In the genomic region with DNA sequence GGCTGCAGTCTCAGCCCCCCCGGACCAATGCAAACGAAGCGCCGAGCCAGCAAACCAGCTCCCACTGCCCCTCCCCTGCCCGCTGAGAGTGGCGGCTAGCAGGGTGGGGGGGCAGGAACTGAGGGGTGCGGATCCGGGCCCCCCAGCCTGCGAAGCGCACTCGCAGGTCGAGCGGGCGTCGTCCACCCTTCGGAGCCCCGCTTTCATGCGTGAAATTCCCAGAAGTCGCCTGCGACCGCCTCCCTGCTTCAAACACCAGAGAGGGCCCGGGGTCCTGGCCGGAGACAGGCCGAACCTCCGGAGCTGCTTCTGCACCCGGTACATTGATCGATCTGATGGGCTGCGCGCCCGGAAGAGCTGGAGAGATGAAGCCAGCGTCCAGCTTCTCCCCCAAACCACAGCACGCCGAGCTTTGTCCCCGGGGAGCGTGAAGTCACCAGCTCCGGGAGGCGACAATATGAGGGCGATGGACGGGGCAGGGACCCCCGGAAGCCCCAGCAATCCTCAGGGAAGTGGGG, we compare ENCODE assay signal across 8 cellular contexts. TPM values are rescaled to one million over a fixed set of nuclear protein-coding genes. Genes with fewer than 3 reads are reported as not detected.
A peak's percentile ranks its signal among the peaks of the same experiment; 100 is the strongest.
DNase-seq lines count a peak whose midpoint lies in the region; ATAC-seq, FAIRE-seq and TF ChIP-seq lines count a peak whose summit lies in the region.

No MANE protein-coding gene starts in this region.

- H3K9me3 ChIP-seq in RWPE2 (ENCODE audit: severe bottlenecking) (no peaks in the 10 kb centered on the region), adrenal gland (replicated peaks in 1 of 3) (no peaks in the 10 kb centered on the region), prostate gland (no peaks in the 10 kb centered on the region)

- DNase-seq in EH (ENCODE audit: low read depth) (peak; percentile 50), HTR-8/SVneo (ENCODE audit: insufficient read length, low spot score) (peak; percentile 38), RWPE2 (ENCODE audit: low spot score) (peak; percentile 68), adrenal gland (peak; percentile 53 to 80 (median 67)), left ventricle myocardium superior (peak; percentile 74), prostate gland (ENCODE audit: low spot score) (peak; percentile 43)

- H3K4me3 ChIP-seq in RWPE2 (ENCODE audit: severe bottlenecking): peak overlapping the region; percentile 47
- H3K4me3 ChIP-seq in adrenal gland: peak overlapping the region; percentile 5 to 89 (median 64)
- peak overlapping the region; percentile 49 to 59 for H3K4me3 ChIP-seq in prostate gland

- ATAC-seq in RWPE2 (ENCODE audit: low read depth) (peak; percentile 31), left ventricle myocardium superior (peak; percentile 22), HG02870 (IDR thresholded peaks at IDR 0.05; ENCODE audit: unreplicated experiment) (no peak), GM21619 (IDR thresholded peaks at IDR 0.05; ENCODE audit: unreplicated experiment) (no peak)

- FAIRE-seq in HTR-8/SVneo (lab: Jason Lieb, UNC): no peak

- H3K27ac ChIP-seq in RWPE2 (ENCODE audit: poor library complexity, severe bottlenecking): peak overlapping the region; percentile 89
- peak overlapping the region; percentile 43 to 99 (median 88) for H3K27ac ChIP-seq in adrenal gland
- peak overlapping the region; percentile 87 to 90 for H3K27ac ChIP-seq in prostate gland

- intact Hi-C loops in adrenal gland (cut with DNase I) (loop anchor here (5.0 kb wide), 2 partner anchors 51 to 61 kb away; partner anchors contain the start of gene DRG1 (in 1 of the 2)), left ventricle myocardium superior (cut with micrococcal nuclease) (loop anchor here (10.0 kb wide), 1 partner anchor 48 kb away; the partner anchor contains the start of gene DRG1), prostate gland (cut with DNase I) (loop anchor here (2.0 kb wide), 1 partner anchor 52 kb away; the partner anchor contains the start of gene DRG1)

- TF ChIP-seq POLR2A in adrenal gland (IDR thresholded peaks at IDR 0.05) (no peak), prostate gland (IDR thresholded peaks at IDR 0.05) (no peak)

- H3K27me3 ChIP-seq in RWPE2 (ENCODE audit: insufficient read depth, poor library complexity, severe bottlenecking) (no peaks in the 10 kb centered on the region), adrenal gland (no peaks in the 10 kb centered on the region), prostate gland (replicated peaks; ENCODE audit: insufficient read depth) (no peaks in the 10 kb centered on the region)

- H3K4me1 ChIP-seq in RWPE2 (ENCODE audit: insufficient read depth, poor library complexity, severe bottlenecking) (peaks cover 18% of the 10 kb centered on the region), adrenal gland (replicated peaks in 1 of 2) (peaks cover 32 to 36% of the 10 kb centered on the region in 2 donors), prostate gland (replicated peaks) (peaks cover 27% of the 10 kb centered on the region)

- H3K36me3 ChIP-seq in RWPE2 (ENCODE audit: low read depth): peaks cover 32% of the 10 kb centered on the region
- H3K36me3 ChIP-seq in adrenal gland (replicated peaks in 1 of 2): peaks cover 0 to 6% of the 10 kb centered on the region in 2 donors
- H3K36me3 ChIP-seq in prostate gland: no peaks in the 10 kb centered on the region

- WGBS in adrenal gland, 4 donors: 0 to 1% methylated on average over 40 of the region's 40 CpGs; no CpG with 5 or more reads in 2 of the 4 donors
- WGBS in prostate gland: under 1% methylated on average over 34 of the region's 40 CpGs

- TF ChIP-seq CTCF in RWPE2 (IDR thresholded peaks at IDR 0.05; ENCODE audit: poor library complexity, severe bottlenecking) (no peak), adrenal gland (IDR thresholded peaks at IDR 0.05) (no peak), prostate gland (IDR thresholded peaks at IDR 0.05) (no peak)

RNA-seq across cellular contexts. Expression of gene PATZ1, which starts 0.6 kb away (rescaled TPM):
- 10 to 100 TPM; 15.5 to 34.8 (median 28.3) TPM for total RNA-seq in adrenal gland
- polyA plus RNA-seq in adrenal gland: 10 to 100 TPM in 2 of 3 donors, 1 to 10 TPM in 1; 9.2 to 21.8 (median 21.0) TPM
- 11.5 TPM for total RNA-seq in left ventricle myocardium superior
- 10 to 100 TPM; 38.5 to 58.4 TPM for total RNA-seq in prostate gland

RNA-seq across cellular contexts. Expression of gene DRG1, which starts 52.6 kb away (rescaled TPM):
- total RNA-seq in adrenal gland (10 to 100 TPM; 47.2 to 84.6 (median 62.1) TPM), left ventricle myocardium superior (67.4 TPM), prostate gland (10 to 100 TPM; 61.6 to 82.1 TPM)
- polyA plus RNA-seq in adrenal gland: 10 to 100 TPM; 57.4 to 89.0 (median 75.0) TPM

RNA-seq across cellular contexts. Expression of gene PIK3IP1, which starts 54.5 kb away (rescaled TPM):
- total RNA-seq in adrenal gland (100 to 1,000 TPM in 3 of 8 donors, 10 to 100 TPM in 5; 13.7 to 161 (median 80.6) TPM), left ventricle myocardium superior (15.3 TPM), prostate gland (100 to 1,000 TPM in 1 of 2 donors, 10 to 100 TPM in 1; 25.6 to 124 TPM)
- polyA plus RNA-seq in adrenal gland: 10 to 100 TPM; 12.1 to 22.8 (median 12.8) TPM

Comparison
In these comparisons a context has a peak if more than half of its experiments do, and no peak if none do; other contexts are left out.
1. ATAC-seq: peak in RWPE2 (single experiment) and left ventricle myocardium superior (single experiment); none in HG02870 (single experiment) and GM21619 (single experiment).
2. Peak in every context shown above with its lines, with median percentiles within 50 percentile points of each other: DNase-seq, H3K27ac ChIP-seq and H3K4me3 ChIP-seq.